In genomic region chr10:31822150-31822549, GRCh38 we compare ENCODE assay signal across 20 cellular contexts.
A peak's percentile ranks its signal among the peaks of the same experiment; 100 is the strongest.
DNase-seq lines count a peak whose midpoint lies in the region; ATAC-seq, FAIRE-seq and TF ChIP-seq lines count a peak whose summit lies in the region.
"Had no signal": no experiment of that assay in that cellular context is flagged by ENCODE, and none has a peak within 500 bp of the region (broad histone marks: within the 10 kb centered on the region; RNA-seq: fewer than 3 reads in every experiment).

No MANE protein-coding gene starts in this region.

- H3K9me3 Mint-ChIP-seq in astrocyte (ENCODE audit: unreplicated experiment), result no peaks in the 10 kb centered on the region
- H3K9me3 Mint-ChIP-seq: CD4-positive, alpha-beta T cell had no signal

- no peak for TF ChIP-seq POLR2A in suprapubic skin (IDR thresholded peaks at IDR 0.05)

- no peaks in the 10 kb centered on the region for H4K20me1 ChIP-seq in astrocyte (ENCODE audit: insufficient read depth, low read length)

- no peaks in the 10 kb centered on the region for H3K9me3 ChIP-seq in heart right ventricle
- no peaks in the 10 kb centered on the region for H3K9me3 ChIP-seq in astrocyte (ENCODE audit: insufficient read depth, low read depth, low read length)
- H3K9me3 ChIP-seq in right atrium auricular region, result no peaks in the 10 kb centered on the region
- H3K9me3 ChIP-seq in suprapubic skin, result no peaks in the 10 kb centered on the region

- H3K27me3 ChIP-seq in heart right ventricle, result no peaks in the 10 kb centered on the region
- no peaks in the 10 kb centered on the region for H3K27me3 ChIP-seq in astrocyte (ENCODE audit: insufficient read depth, low read length)
- no peaks in the 10 kb centered on the region for H3K27me3 ChIP-seq in right atrium auricular region
- H3K27me3 ChIP-seq in suprapubic skin, result no peaks in the 10 kb centered on the region

- peak; percentile 67 for FAIRE-seq in astrocyte (lab: Jason Lieb, UNC)
- FAIRE-seq: GM12878 had no signal

- TF ChIP-seq CTCF in heart right ventricle (IDR thresholded peaks at IDR 0.05) (no peak), astrocyte (IDR thresholded peaks at IDR 0.05; ENCODE audit: insufficient read depth, low read depth, low read length) (no peak), right atrium auricular region (IDR thresholded peaks at IDR 0.05) (no peak), suprapubic skin (IDR thresholded peaks at IDR 0.05) (no peak)

- intact Hi-C loops in heart right ventricle (cut with DNase I) (no loop called here), cardiac septum (cut with DNase I) (no loop called here)

- H3K36me3 Mint-ChIP-seq in astrocyte (ENCODE audit: low read depth, unreplicated experiment), result peaks cover 2% of the 10 kb centered on the region

- H3K27me3 Mint-ChIP-seq in astrocyte (ENCODE audit: low read depth, unreplicated experiment), result no peaks in the 10 kb centered on the region
- H3K27me3 Mint-ChIP-seq: CD4-positive, alpha-beta T cell had no signal

- H3K36me3 ChIP-seq in heart right ventricle, result peaks cover 0 to 27% (median 0%) of the 10 kb centered on the region in 9 donors
- H3K36me3 ChIP-seq in astrocyte (ENCODE audit: insufficient read depth, low read length), result peaks cover 5% of the 10 kb centered on the region
- H3K36me3 ChIP-seq in right atrium auricular region, result no peaks in the 10 kb centered on the region
- H3K36me3 ChIP-seq in suprapubic skin, result peaks cover 8% of the 10 kb centered on the region

- H3K4me3 Mint-ChIP-seq in astrocyte (ENCODE audit: unreplicated experiment), result no peak overlapping the region
- H3K4me3 Mint-ChIP-seq: CD4-positive, alpha-beta T cell had no signal

- H3K27ac ChIP-seq in heart right ventricle (peak overlapping the region in 6 of 10 donors; percentile 25 to 69 (median 58)), astrocyte (ENCODE audit: low read depth, low read length) (no peak overlapping the region), right atrium auricular region (peak overlapping the region; percentile 56 to 63), suprapubic skin (peak overlapping the region; percentile 27)

- H3K4me1 ChIP-seq in heart right ventricle (peaks cover 0 to 32% (median 23%) of the 10 kb centered on the region in 9 donors), astrocyte (ENCODE audit: insufficient read depth, low read length) (peaks cover 1% of the 10 kb centered on the region), right atrium auricular region (peaks cover 0 to 13% of the 10 kb centered on the region in 2 donors), suprapubic skin (no peaks in the 10 kb centered on the region)

- H3K4me3 ChIP-seq in heart right ventricle, result no peak overlapping the region
- no peak overlapping the region for H3K4me3 ChIP-seq in astrocyte (ENCODE audit: insufficient read depth, low read depth, low read length)
- no peak overlapping the region for H3K4me3 ChIP-seq in right atrium auricular region
- H3K4me3 ChIP-seq in suprapubic skin, result no peak overlapping the region
- H3K4me3 ChIP-seq: GM12878 had no signal

- H3K4me2 ChIP-seq in astrocyte (ENCODE audit: low read length), result no peak overlapping the region

- no peak overlapping the region for H3K9ac ChIP-seq in astrocyte (ENCODE audit: low read length)

- H3K27ac Mint-ChIP-seq in astrocyte (ENCODE audit: unreplicated experiment), result no peak overlapping the region
- H3K27ac Mint-ChIP-seq: CD4-positive, alpha-beta T cell had no signal

- no peaks in the 10 kb centered on the region for H3K79me2 ChIP-seq in astrocyte (ENCODE audit: insufficient read depth, low read length)

- WGBS in heart right ventricle, 2 donors, result 61 to 77% methylated on average over 4 of the region's 4 CpGs
- 69% methylated on average over 4 of the region's 4 CpGs for WGBS in suprapubic skin

- no peak for TF ChIP-seq EP300 in suprapubic skin (IDR thresholded peaks at IDR 0.05)

- H2AFZ ChIP-seq in astrocyte (ENCODE audit: low read depth, low read length), result no peak overlapping the region

- ATAC-seq in heart right ventricle (peak in 4 of 8 donors; percentile 9 to 42 (median 32)), HG02610 (IDR thresholded peaks at IDR 0.05; ENCODE audit: unreplicated experiment) (no peak), GM18870 (IDR thresholded peaks at IDR 0.05; ENCODE audit: unreplicated experiment) (no peak)
- ATAC-seq: GM12878 had no signal

- peaks cover 15% of the 10 kb centered on the region for H3K4me1 Mint-ChIP-seq in astrocyte (ENCODE audit: low read depth, unreplicated experiment)

- DNase-seq in heart right ventricle, result no peak
- DNase-seq in cardiac septum (ENCODE audit: low spot score), result no peak
- DNase-seq in astrocyte (ENCODE audit: low read depth), result no peak
- no peak for DNase-seq in right atrium auricular region (ENCODE audit: low spot score)
- no peak for DNase-seq in suprapubic skin (ENCODE audit: low spot score in 2 of 2)
- no peak for DNase-seq in stimulated activated CD4-positive, alpha-beta T cell treated with anti-CD3 and anti-CD28 coated beads, Interleukin-4, amount 100 ng/mL, for 24 hours
- DNase-seq: Calu3; CD4-positive, alpha-beta T cell; EL; H7; KG1; MV-4-11; NCI-H187 treated with DMSO at 0.1 percent for 48 hours; NCI-H2227 treated with DMSO at 0.1 percent for 48 hours; NCI-H524; NCI-H82; SIG-M5 had no signal
